ENCODE assay signal across 19 cellular contexts in genomic region chr16:2769100-2769529, GRCh38. TPM values are rescaled to one million over a fixed set of nuclear protein-coding genes. Genes with fewer than 3 reads are reported as not detected.
DNase-seq lines count a peak whose midpoint lies in the region; ATAC-seq, FAIRE-seq and TF ChIP-seq lines count a peak whose summit lies in the region.
"Had no signal": no experiment of that assay in that cellular context is flagged by ENCODE, and none has a peak within 500 bp of the region (broad histone marks: within the 10 kb centered on the region; RNA-seq: fewer than 3 reads in every experiment).

No MANE protein-coding gene starts in this region.

- H2AFZ ChIP-seq in H1 (ENCODE audit: low read length): no peak overlapping the region

- no peak overlapping the region for H3K56ac ChIP-seq in H1 (replicated peaks; ENCODE audit: insufficient read length, low read depth, low read length)

- no peak overlapping the region for H3K18ac ChIP-seq in H1 (ENCODE audit: extremely low read depth, low read length)

- no peak overlapping the region for H3K4me3 ChIP-seq in H1 (ENCODE audit: extremely low read depth in 1 of 4, insufficient read depth in 2 of 4, low read depth in 3 of 4, low read length in 4 of 4)
- H3K4me3 ChIP-seq: MG63 had no signal

- H3K23me2 ChIP-seq in H1 (ENCODE audit: low read depth, low read length): no peaks in the 10 kb centered on the region

- 91% methylated on average over 6 of the region's 11 CpGs; no CpG with 5 or more reads in 1 of the 2 experiments for WGBS in H1 (ENCODE audit: extremely low coverage in 1 of 2, insufficient coverage in 1 of 2, insufficient read length in 1 of 2, insufficient replicate concordance in 2 of 2, low coverage in 1 of 2, low lambda C conversion rate in 2 of 2, missing lambda C conversion rate in 1 of 2), 2 experiments

- intact Hi-C loops in natural killer cell (cut with micrococcal nuclease): no loop called here

- H3K36me3 ChIP-seq in H1 (ENCODE audit: control insufficient read depth in 2 of 4, insufficient read depth in 4 of 4, low read length in 3 of 4): peaks cover 59 to 91% (median 78%) of the 10 kb centered on the region in 4 experiments

- no peak overlapping the region for H3K27ac ChIP-seq in H1 (ENCODE audit: low read depth, low read length)
- H3K27ac ChIP-seq: neutrophil had no signal

- TF ChIP-seq CTCF in natural killer cell (IDR thresholded peaks at IDR 0.05) (no peak), H1 (IDR thresholded peaks at IDR 0.05; ENCODE audit: control extremely low read depth in 1 of 3, insufficient read depth in 1 of 3, low read depth in 1 of 3, low read length in 3 of 3) (no peak), neural crest cell (conservative IDR thresholded peaks at IDR 0.05) (no peak)

- H3K4me3 Mint-ChIP-seq in natural killer cell (no peak overlapping the region), neural crest cell (peak overlapping the region; percentile 76)
- no peak overlapping the region for H3K4me3 Mint-ChIP-seq in natural killer cell treated with Interleukin-12 subunit alpha and Interleukin-12 subunit beta and Interleukin-15 and Interleukin-18, amount 100 ng/mL, for 72 hours

- CTCF ChIA-PET in H1 (lab: Charles Lee; ENCODE audit: partially characterized antibody): interaction anchor here (0.6 to 2.0 kb wide), 2 partner anchors 11 to 108 kb away, joined by 4 to 6 read pairs; no protein-coding TSS in a partner anchor

- H4K5ac ChIP-seq in H1 (ENCODE audit: insufficient read length, low read depth, low read length): no peak overlapping the region

- H3K4me2 ChIP-seq in H1 (ENCODE audit: insufficient read depth in 1 of 2, low read depth in 2 of 2, low read length in 2 of 2): no peak overlapping the region

- no peak for TF ChIP-seq EP300 in H1 (IDR thresholded peaks at IDR 0.05; ENCODE audit: borderline replicate concordance in 1 of 2, low read depth in 2 of 2, low read length in 2 of 2)

- no peak overlapping the region for H2AK5ac ChIP-seq in H1 (ENCODE audit: low read depth, low read length)

- no peak for FAIRE-seq in H1 (lab: Jason Lieb, UNC)
- FAIRE-seq: colon, frontal cortex, GM19239 had no signal

- H2BK120ac ChIP-seq in H1 (replicated peaks; ENCODE audit: low read depth, low read length): no peak overlapping the region

- H3K27me3 Mint-ChIP-seq in natural killer cell (ENCODE audit: low read depth in 2 of 2) (no peaks in the 10 kb centered on the region), neural crest cell (ENCODE audit: low read depth) (peaks cover 13% of the 10 kb centered on the region)
- H3K27me3 Mint-ChIP-seq in natural killer cell treated with Interleukin-12 subunit alpha and Interleukin-12 subunit beta and Interleukin-15 and Interleukin-18, amount 100 ng/mL, for 72 hours: no peaks in the 10 kb centered on the region
- H3K27me3 Mint-ChIP-seq: T-cell had no signal

- H3K14ac ChIP-seq in H1 (ENCODE audit: insufficient read length): no peak overlapping the region

- peaks cover 0 to 5% of the 10 kb centered on the region in 2 experiments; a peak in 2 of 4 replicates for H3K9me3 ChIP-seq in H1 (ENCODE audit: insufficient read depth in 2 of 2, low read depth in 1 of 2, low read length in 1 of 2)
- H3K9me3 ChIP-seq: MG63, neutrophil had no signal

- H3K4me1 Mint-ChIP-seq in natural killer cell (peaks cover 25 to 36% of the 10 kb centered on the region in 2 donors), neural crest cell (peaks cover 10% of the 10 kb centered on the region)
- H3K4me1 Mint-ChIP-seq in natural killer cell treated with Interleukin-12 subunit alpha and Interleukin-12 subunit beta and Interleukin-15 and Interleukin-18, amount 100 ng/mL, for 72 hours (ENCODE audit: low read depth in 2 of 2): peaks cover 26 to 47% of the 10 kb centered on the region in 2 donors

- H3K23ac ChIP-seq in H1 (ENCODE audit: insufficient read length): no peak overlapping the region

- H3K9me3 Mint-ChIP-seq in natural killer cell (no peaks in the 10 kb centered on the region), neural crest cell (no peaks in the 10 kb centered on the region)
- H3K9me3 Mint-ChIP-seq in natural killer cell treated with Interleukin-12 subunit alpha and Interleukin-12 subunit beta and Interleukin-15 and Interleukin-18, amount 100 ng/mL, for 72 hours: no peaks in the 10 kb centered on the region
- H3K9me3 Mint-ChIP-seq: T-cell had no signal

- TF ChIP-seq POLR2A in H1 (IDR thresholded peaks at IDR 0.05; ENCODE audit: control extremely low read depth in 1 of 2, low read depth in 2 of 2, low read length in 2 of 2): no peak

- H4K8ac ChIP-seq in H1 (ENCODE audit: extremely low read depth, insufficient read depth, low read length): 0 out of 2 replicates have a peak overlapping the region, but pooled peaks have one; percentile 82

- peaks cover 32 to 47% of the 10 kb centered on the region in 2 experiments for H4K20me1 ChIP-seq in H1 (replicated peaks in 1 of 2; ENCODE audit: control insufficient read depth in 1 of 2, insufficient read depth in 2 of 2, low read length in 2 of 2)

- peaks cover 4 to 48% of the 10 kb centered on the region in 2 experiments; a peak in 3 of 4 replicates for H3K79me2 ChIP-seq in H1 (ENCODE audit: control insufficient read depth in 1 of 2, insufficient read depth in 2 of 2, low read length in 2 of 2)

- POLR2A ChIA-PET in H1 (lab: Charles Lee; ENCODE audit: partially characterized antibody): interaction anchor here (0.9 to 6.9 kb wide), 6 partner anchors 10 to 61 kb away, joined by 3 to 140 read pairs (median 20); partner anchors contain the start of genes ELOB and SRRM2

- no peak overlapping the region for H3K9ac ChIP-seq in H1 (replicated peaks in 1 of 4; ENCODE audit: extremely low read depth in 1 of 4, low read depth in 3 of 4, low read length in 3 of 4)

- H3K27ac Mint-ChIP-seq in natural killer cell (peak overlapping the region; percentile 73 to 84), neural crest cell (ENCODE audit: unreplicated experiment) (no peak overlapping the region)
- peak overlapping the region in 1 of 2 donors; percentile 16 for H3K27ac Mint-ChIP-seq in natural killer cell treated with Interleukin-12 subunit alpha and Interleukin-12 subunit beta and Interleukin-15 and Interleukin-18, amount 100 ng/mL, for 72 hours

- no peak overlapping the region for H2BK20ac ChIP-seq in H1 (ENCODE audit: low read length)

- no peak overlapping the region for H3K4ac ChIP-seq in H1 (replicated peaks; ENCODE audit: insufficient read length, low read depth, low read length)

- H2BK15ac ChIP-seq in H1 (ENCODE audit: low read length): no peak overlapping the region

- peaks cover 0 to 3% (median under 1%) of the 10 kb centered on the region in 4 experiments; a peak in 3 of 7 replicates for H3K4me1 ChIP-seq in H1 (replicated peaks in 1 of 4; ENCODE audit: control insufficient read depth in 3 of 4, insufficient read depth in 4 of 4, low read length in 3 of 4)

- H3K27me3 ChIP-seq in H1 (replicated peaks in 1 of 4; ENCODE audit: control insufficient read depth in 3 of 4, extremely low read depth in 1 of 4, insufficient read depth in 3 of 4, low read length in 3 of 4): no peaks in the 10 kb centered on the region
- H3K27me3 ChIP-seq: MG63, neutrophil had no signal

- peak overlapping the region; percentile 35; the same call in 1 of the 2 replicates for H2BK5ac ChIP-seq in H1 (ENCODE audit: low read depth, low read length)

- H3K36me3 Mint-ChIP-seq in natural killer cell (peaks cover 8% of the 10 kb centered on the region), neural crest cell (ENCODE audit: low read depth) (peaks cover 50% of the 10 kb centered on the region)
- peaks cover 25% of the 10 kb centered on the region for H3K36me3 Mint-ChIP-seq in natural killer cell treated with Interleukin-12 subunit alpha and Interleukin-12 subunit beta and Interleukin-15 and Interleukin-18, amount 100 ng/mL, for 72 hours

- H4K91ac ChIP-seq in H1 (replicated peaks; ENCODE audit: insufficient read length, low read length): no peak overlapping the region

- H3K79me1 ChIP-seq in H1 (ENCODE audit: low read depth, low read length): peaks cover 5% of the 10 kb centered on the region

- ATAC-seq in natural killer cell: no peak
- ATAC-seq in natural killer cell treated with Interleukin-12 subunit alpha and Interleukin-12 subunit beta and Interleukin-15 and Interleukin-18, amount 100 ng/mL, for 72 hours: no peak

- H2BK12ac ChIP-seq in H1 (ENCODE audit: low read depth, low read length): no peak overlapping the region

- DNase-seq in natural killer cell (no peak), H1 (ENCODE audit: low read depth in 1 of 2, low spot score in 2 of 2) (no peak), neural crest cell (ENCODE audit: low read depth, low spot score) (no peak), DMS 273 treated with DMSO at 0.1 percent for 48 hours (lab: John Stamatoyannopoulos, UW) (no peak), inferior parietal cortex (ENCODE audit: extremely low spot score) (no peak), anterior cingulate cortex (lab: John Stamatoyannopoulos, UW) (no peak), NCI-H446 (lab: John Stamatoyannopoulos, UW) (no peak)
- DNase-seq in natural killer cell treated with Interleukin-12 subunit alpha and Interleukin-12 subunit beta and Interleukin-15 and Interleukin-18, amount 100 ng/mL, for 72 hours (ENCODE audit: low spot score): no peak
- DNase-seq: activated CD4-positive, alpha-beta T cell treated with anti-CD3 and anti-CD28 coated beads for 4 hours; activated effector memory CD4-positive, alpha-beta T cell treated with anti-CD3 and anti-CD28 coated beads, Interleukin-2, amount 50 U/mL, for 16 hours; DMS79; islet precursor cell; MG63; NCI-H2171 treated with DMSO at 0.1 percent for 48 hours; T-cell had no signal

- TF ChIP-seq RAD21 in H1 (IDR thresholded peaks at IDR 0.05 in 1 of 2, conservative IDR thresholded peaks at IDR 0.05 in 1 of 2; ENCODE audit: low read depth in 2 of 2, low read length in 2 of 2): no peak

RNA-seq across cellular contexts. Expression of gene ELOB, which starts 8.0 kb away (rescaled TPM):
- total RNA-seq in natural killer cell: 100 to 1,000 TPM; 146 to 207 (median 161) TPM
- total RNA-seq in natural killer cell treated with Interleukin-12 subunit alpha and Interleukin-12 subunit beta and Interleukin-15 and Interleukin-18, amount 100 ng/mL, for 72 hours: 100 to 1,000 TPM; 196 to 201 TPM
- total RNA-seq in H1 (2021; fragmentation: NEBNext Ultra II Directional; extraction: Animal tissue kit (Norgen Biotek cat#: 25700)): 237 and 248 TPM in 2 replicates
- 1,357 and 1,702 TPM in 2 replicates for polyA plus RNA-seq in H1 (2011; rRNA removed)
- 705 TPM for polyA plus RNA-seq in H1 (2011; cell fraction: cytosol; rRNA removed)
- 474 TPM for polyA plus RNA-seq in H1 (2011; cell fraction: nucleus; rRNA removed)
- 292 to 520 TPM (median 401 TPM) in 4 replicates for polyA plus RNA-seq in H1 (2012, experiment 1 of 2)
- 2,300 TPM for polyA plus RNA-seq in H1 (2012, experiment 2 of 2)
- polyA plus RNA-seq in H1 (2013, experiment 1 of 2): 136 TPM
- polyA plus RNA-seq in H1 (2013, experiment 2 of 2): 134 TPM
- 86.0 and 133 TPM in 2 replicates for polyA minus RNA-seq in H1 (2011; rRNA and poly(A)+ RNA removed)
- 98.0 TPM for polyA minus RNA-seq in H1 (2011; cell fraction: cytosol; rRNA and poly(A)+ RNA removed)
- polyA minus RNA-seq in H1 (2011; cell fraction: nucleus; rRNA and poly(A)+ RNA removed): 84.9 TPM
- 249 and 261 TPM in 2 replicates for total RNA-seq in neural crest cell

RNA-seq across cellular contexts. Expression of gene SRRM2, which starts 16.7 kb away (rescaled TPM):
- total RNA-seq in natural killer cell: 1,000 to 10,000 TPM; 1,131 to 1,162 (median 1,149) TPM
- 1,000 to 10,000 TPM in 1 of 2 donors, 100 to 1,000 TPM in 1; 569 to 1,109 TPM for total RNA-seq in natural killer cell treated with Interleukin-12 subunit alpha and Interleukin-12 subunit beta and Interleukin-15 and Interleukin-18, amount 100 ng/mL, for 72 hours
- total RNA-seq in H1 (2021; fragmentation: NEBNext Ultra II Directional; extraction: Animal tissue kit (Norgen Biotek cat#: 25700)): 563 and 579 TPM in 2 replicates
- polyA plus RNA-seq in H1 (2011; rRNA removed): 300 and 654 TPM in 2 replicates
- 295 TPM for polyA plus RNA-seq in H1 (2011; cell fraction: cytosol; rRNA removed)
- 2,432 TPM for polyA plus RNA-seq in H1 (2011; cell fraction: nucleus; rRNA removed)
- polyA plus RNA-seq in H1 (2012, experiment 1 of 2): 719 to 870 TPM (median 834 TPM) in 4 replicates
- polyA plus RNA-seq in H1 (2012, experiment 2 of 2): 118 TPM
- 837 TPM for polyA plus RNA-seq in H1 (2013, experiment 1 of 2)
- polyA plus RNA-seq in H1 (2013, experiment 2 of 2): 754 TPM
- polyA minus RNA-seq in H1 (2011; rRNA and poly(A)+ RNA removed): 129 and 194 TPM in 2 replicates
- polyA minus RNA-seq in H1 (2011; cell fraction: cytosol; rRNA and poly(A)+ RNA removed): 277 TPM
- polyA minus RNA-seq in H1 (2011; cell fraction: nucleus; rRNA and poly(A)+ RNA removed): 360 TPM
- 779 and 803 TPM in 2 replicates for total RNA-seq in neural crest cell

RNA-seq across cellular contexts. Expression of gene PRSS33, which starts 18.2 kb away (rescaled TPM):
- total RNA-seq in natural killer cell (under 1 TPM; 0.20 to 0.63 (median 0.54) TPM), neural crest cell (0.23 and 0.39 TPM in 2 replicates)
- total RNA-seq in natural killer cell treated with Interleukin-12 subunit alpha and Interleukin-12 subunit beta and Interleukin-15 and Interleukin-18, amount 100 ng/mL, for 72 hours: not detected
- not detected in 2 replicates for total RNA-seq in H1 (2021; fragmentation: NEBNext Ultra II Directional; extraction: Animal tissue kit (Norgen Biotek cat#: 25700))
- polyA plus RNA-seq in H1 (2011; rRNA removed): 0.09 and 0.17 TPM in 2 replicates
- polyA plus RNA-seq in H1 (2011; cell fraction: cytosol; rRNA removed): 0.16 TPM
- polyA plus RNA-seq in H1 (2011; cell fraction: nucleus; rRNA removed): 0.37 TPM
- polyA plus RNA-seq in H1 (2012, experiment 1 of 2): not detected in 4 replicates
- 0.13 TPM for polyA plus RNA-seq in H1 (2012, experiment 2 of 2)
- 0.12 TPM for polyA plus RNA-seq in H1 (2013, experiment 1 of 2)
- 0.02 TPM for polyA plus RNA-seq in H1 (2013, experiment 2 of 2)
- not detected in 2 replicates for polyA minus RNA-seq in H1 (2011; rRNA and poly(A)+ RNA removed)
- polyA minus RNA-seq in H1 (2011; cell fraction: cytosol; rRNA and poly(A)+ RNA removed): not detected
- not detected for polyA minus RNA-seq in H1 (2011; cell fraction: nucleus; rRNA and poly(A)+ RNA removed)
- total RNA-seq: frontal cortex, T-cell had no signal

RNA-seq across cellular contexts. Expression of gene PRSS41, which starts 29.2 kb away (rescaled TPM):
- under 1 TPM in 1 of 3 donors, not detected in 2; 0.33 TPM for total RNA-seq in natural killer cell
- not detected for total RNA-seq in natural killer cell treated with Interleukin-12 subunit alpha and Interleukin-12 subunit beta and Interleukin-15 and Interleukin-18, amount 100 ng/mL, for 72 hours
- total RNA-seq in H1 (2021; fragmentation: NEBNext Ultra II Directional; extraction: Animal tissue kit (Norgen Biotek cat#: 25700)): not detected in 2 replicates
- polyA plus RNA-seq in H1 (2011; rRNA removed): not detected in 2 replicates
- polyA plus RNA-seq in H1 (2011; cell fraction: cytosol; rRNA removed): not detected
- 0.10 TPM for polyA plus RNA-seq in H1 (2011; cell fraction: nucleus; rRNA removed)
- not detected in 4 replicates for polyA plus RNA-seq in H1 (2012, experiment 1 of 2)
- polyA plus RNA-seq in H1 (2012, experiment 2 of 2): not detected
- not detected for polyA plus RNA-seq in H1 (2013, experiment 1 of 2)
- polyA plus RNA-seq in H1 (2013, experiment 2 of 2): not detected
- not detected in 2 replicates for polyA minus RNA-seq in H1 (2011; rRNA and poly(A)+ RNA removed)
- polyA minus RNA-seq in H1 (2011; cell fraction: cytosol; rRNA and poly(A)+ RNA removed): not detected
- polyA minus RNA-seq in H1 (2011; cell fraction: nucleus; rRNA and poly(A)+ RNA removed): not detected
- total RNA-seq in neural crest cell: not detected in 2 replicates
- total RNA-seq: frontal cortex, T-cell had no signal

RNA-seq across cellular contexts. Expression of gene PRSS21, which starts 47.9 kb away (rescaled TPM):
- 1 to 10 TPM in 1 of 3 donors, under 1 TPM in 1, not detected in 1; 0.64 to 6.6 TPM for total RNA-seq in natural killer cell
- 10 to 100 TPM in 1 of 2 donors, under 1 TPM in 1; 0.53 to 21.5 TPM for total RNA-seq in natural killer cell treated with Interleukin-12 subunit alpha and Interleukin-12 subunit beta and Interleukin-15 and Interleukin-18, amount 100 ng/mL, for 72 hours
- total RNA-seq in H1 (2021; fragmentation: NEBNext Ultra II Directional; extraction: Animal tissue kit (Norgen Biotek cat#: 25700)): 1.0 and 2.7 TPM in 2 replicates
- 0.76 and 1.4 TPM in 2 replicates for polyA plus RNA-seq in H1 (2011; rRNA removed)
- polyA plus RNA-seq in H1 (2011; cell fraction: cytosol; rRNA removed): 0.98 TPM
- polyA plus RNA-seq in H1 (2011; cell fraction: nucleus; rRNA removed): 3.6 TPM
- 0.54 to 1.2 TPM (median 0.81 TPM) in 3 of 4 replicates, not detected in the other for polyA plus RNA-seq in H1 (2012, experiment 1 of 2)
- polyA plus RNA-seq in H1 (2012, experiment 2 of 2): 0.51 TPM
- 1.2 TPM for polyA plus RNA-seq in H1 (2013, experiment 1 of 2)
- polyA plus RNA-seq in H1 (2013, experiment 2 of 2): 0.96 TPM
- 0.32 TPM in 1 of 2 replicates, not detected in the other for polyA minus RNA-seq in H1 (2011; rRNA and poly(A)+ RNA removed)
- polyA minus RNA-seq in H1 (2011; cell fraction: cytosol; rRNA and poly(A)+ RNA removed): 1.8 TPM
- 3.7 TPM for polyA minus RNA-seq in H1 (2011; cell fraction: nucleus; rRNA and poly(A)+ RNA removed)
- total RNA-seq in neural crest cell: not detected in 2 replicates
- total RNA-seq: frontal cortex had no signal
